8 cellular contexts compared by ENCODE assay signal in genomic region chr17:40086150-40087044, GRCh38. TPM values are rescaled to one million over a fixed set of nuclear protein-coding genes. Genes with fewer than 3 reads are reported as not detected.
DNase-seq lines count a peak whose midpoint lies in the region; ATAC-seq and TF ChIP-seq lines count a peak whose summit lies in the region.

No MANE protein-coding gene starts in this region.

- no peaks in the 10 kb centered on the region for H3K27me3 Mint-ChIP-seq in Caco-2 (ENCODE audit: insufficient read depth, unreplicated experiment)

- no peak overlapping the region for H3K27ac ChIP-seq in WERI-Rb-1
- peak overlapping the region in 1 of 2 donors; percentile 51 for H3K27ac ChIP-seq in coronary artery

- POLR2A ChIA-PET in Caco-2 (lab: Charles Lee) = interaction anchor here (0.7 to 1.0 kb wide), 3 partner anchors 14 to 32 kb away, joined by 3 to 5 read pairs (median 4); partner anchors contain the start of genes MED24 and NR1D1

- TF ChIP-seq CTCF in Caco-2 (IDR thresholded peaks at IDR 0.05; ENCODE audit: insufficient read depth in 1 of 2, low read depth in 1 of 2, low read length in 1 of 2, severe bottlenecking in 1 of 2, unreplicated experiment in 1 of 2) (peak; percentile 87 to 91), WERI-Rb-1 (IDR thresholded peaks at IDR 0.05; ENCODE audit: low read depth, low read length) (peak; percentile 93), coronary artery (IDR thresholded peaks at IDR 0.05) (peak; percentile 90)

- CTCF ChIA-PET in Caco-2 (lab: Charles Lee) = interaction anchor here (0.6 to 1.6 kb wide), 19 partner anchors 11 to 73 kb away, joined by 3 to 18 read pairs (median 6); partner anchors contain the start of genes CSF3, MED24 and NR1D1

- no TSS peak for BruUV-seq in Caco-2 (replicated peaks; lab: Mats Ljungman, UMichigan)

- intact Hi-C loops in Caco-2 (cut with micrococcal nuclease; ENCODE audit: unreplicated experiment) = loop anchor here (1.0 to 2.0 kb wide), 5 partner anchors 23 to 73 kb away; no protein-coding TSS in a partner anchor

- H3K36me3 Mint-ChIP-seq in Caco-2 (ENCODE audit: insufficient read depth, unreplicated experiment) = peaks cover 30% of the 10 kb centered on the region

- ATAC-seq in HG02678 (IDR thresholded peaks at IDR 0.05; ENCODE audit: unreplicated experiment) (no peak), GM21526 (IDR thresholded peaks at IDR 0.05; ENCODE audit: low FRiP score, unreplicated experiment) (no peak)

- peaks cover 4% of the 10 kb centered on the region for H3K4me1 Mint-ChIP-seq in Caco-2 (ENCODE audit: low read depth, unreplicated experiment)

- peak; percentile 68 to 84 for DNase-seq in Caco-2
- DNase-seq in HUDEP-2 (lab: John Stamatoyannopoulos, UW; ENCODE audit: unreplicated experiment in 76 of 76) = peak in 46 of 76 experiments; percentile 8 to 58 (median 28)
- DNase-seq in WERI-Rb-1 = peak; percentile 83
- DNase-seq in coronary artery (ENCODE audit: low spot score) = no peak
- DNase-seq in myocyte (ENCODE audit: low read depth) = peak; percentile 65
- no peak for DNase-seq in NCI-H2107 treated with DMSO at 0.1 percent for 48 hours (lab: John Stamatoyannopoulos, UW; ENCODE audit: unreplicated experiment)

- peaks cover 8% of the 10 kb centered on the region for H3K36me3 ChIP-seq in Caco-2 (ENCODE audit: control insufficient read depth, insufficient read depth, low read length)
- peaks cover 56% of the 10 kb centered on the region for H3K36me3 ChIP-seq in WERI-Rb-1

- H3K4me3 ChIP-seq in Caco-2 (ENCODE audit: low read depth, low read length) (no peak overlapping the region), WERI-Rb-1 (ENCODE audit: low read depth, low read length) (no peak overlapping the region), coronary artery (no peak overlapping the region)

- H3K27ac Mint-ChIP-seq in Caco-2 (ENCODE audit: unreplicated experiment) = no peak overlapping the region

- H3K4me1 ChIP-seq in Caco-2 = peaks cover 3% of the 10 kb centered on the region; the same call in 1 of the 2 replicates

- H3K9me3 ChIP-seq in Caco-2 (no peaks in the 10 kb centered on the region), WERI-Rb-1 (ENCODE audit: severe bottlenecking) (no peaks in the 10 kb centered on the region)

- no peaks in the 10 kb centered on the region for H3K9me3 Mint-ChIP-seq in Caco-2 (ENCODE audit: unreplicated experiment)

- H3K27me3 ChIP-seq in Caco-2 (replicated peaks; ENCODE audit: control insufficient read depth, insufficient read depth, low read length) (no peaks in the 10 kb centered on the region), WERI-Rb-1 (ENCODE audit: insufficient read depth, low read depth, severe bottlenecking) (no peaks in the 10 kb centered on the region)

- H3K4me3 Mint-ChIP-seq in Caco-2 (ENCODE audit: unreplicated experiment) = no peak overlapping the region

RNA-seq across cellular contexts. Expression of gene NR1D1, which starts 14.0 kb away (rescaled TPM):
- total RNA-seq in Caco-2 (2022) = 8.9 and 11.3 TPM in 2 replicates
- 9.5 and 10.8 TPM in 2 replicates for total RNA-seq in myocyte
- polyA plus RNA-seq in myocyte (2012) = 12.4 TPM

RNA-seq across cellular contexts. Expression of gene THRA, which starts 23.6 kb away (rescaled TPM):
- 27.3 and 29.3 TPM in 2 replicates for total RNA-seq in Caco-2 (2022)
- 52.5 and 61.1 TPM in 2 replicates for total RNA-seq in myocyte
- 38.9 TPM for polyA plus RNA-seq in myocyte (2012)

RNA-seq across cellular contexts. Expression of gene MED24, which starts 32.2 kb away (rescaled TPM):
- total RNA-seq in Caco-2 (2022) (119 and 122 TPM in 2 replicates), myocyte (88.7 and 90.0 TPM in 2 replicates)
- polyA plus RNA-seq in myocyte (2012) = 61.5 TPM

RNA-seq across cellular contexts. Expression of gene MSL1, which starts 35.4 kb away (rescaled TPM):
- total RNA-seq in Caco-2 (2022) = 82.6 and 86.9 TPM in 2 replicates
- 104 and 111 TPM in 2 replicates for total RNA-seq in myocyte
- polyA plus RNA-seq in myocyte (2012) = 60.2 TPM

RNA-seq across cellular contexts. Expression of gene CASC3, which starts 53.9 kb away (rescaled TPM):
- 102 and 110 TPM in 2 replicates for total RNA-seq in Caco-2 (2022)
- 35.0 and 49.0 TPM in 2 replicates for total RNA-seq in myocyte
- 32.6 TPM for polyA plus RNA-seq in myocyte (2012)

Comparison
In these comparisons a context has a peak if more than half of its experiments do, and no peak if none do; other contexts are left out.
1. DNase-seq: peak in Caco-2 (2 of 2), HUDEP-2 (46 of 76), WERI-Rb-1 (single experiment) and myocyte (single experiment); none in coronary artery (single experiment) and NCI-H2107 treated with DMSO at 0.1 percent for 48 hours (single experiment).
2. Peak in every context shown above with its lines, with median percentiles within 50 percentile points of each other: CTCF ChIP-seq.